Comparison of ENCODE assay signal across 18 cellular contexts in genomic region chr17:37360632-37361031, GRCh38. TPM values are rescaled to one million over a fixed set of nuclear protein-coding genes. Genes with fewer than 3 reads are reported as not detected.
DNase-seq lines count a peak whose midpoint lies in the region; ATAC-seq, FAIRE-seq and TF ChIP-seq lines count a peak whose summit lies in the region.
"Had no signal": no experiment of that assay in that cellular context is flagged by ENCODE, and none has a peak within 500 bp of the region (broad histone marks: within the 10 kb centered on the region; RNA-seq: fewer than 3 reads in every experiment).

No MANE protein-coding gene starts in this region.

- FAIRE-seq in frontal cortex (lab: Jason Lieb, UNC), result no peak
- FAIRE-seq: kidney had no signal

- no peaks in the 10 kb centered on the region for H3K27me3 Mint-ChIP-seq in dendritic cell treated with granulocyte-macrophage colony-stimulating factor and Interleukin-4, amounts not matched to agents 40 ng/mL and 50 ng/mL, for 4 days
- no peaks in the 10 kb centered on the region for H3K27me3 Mint-ChIP-seq in mesothelial cell of epicardium (ENCODE audit: low read depth)
- H3K27me3 Mint-ChIP-seq: activated T-cell treated with anti-CD3 and anti-CD28 coated beads, Interleukin-2, amount 50 U/mL, for 24 hours had no signal

- peak overlapping the region in 3 of 11 experiments; percentile 16 to 94 (median 87); a peak in 4 of 22 replicates for H3K27ac ChIP-seq in BLaER1 treated with 17β-estradiol and CSF1 and Interleukin-3, amounts not matched to agents 10 nM and 100 nM

- peaks cover 0 to 16% (median 4%) of the 10 kb centered on the region in 11 experiments; a peak in 10 of 22 replicates for H3K36me3 ChIP-seq in BLaER1 treated with 17β-estradiol and CSF1 and Interleukin-3, amounts not matched to agents 10 nM and 100 nM
- H3K36me3 ChIP-seq: vagina had no signal

- H3K4me3 ChIP-seq in BLaER1 treated with 17β-estradiol and CSF1 and Interleukin-3, amounts not matched to agents 10 nM and 100 nM, result no peak overlapping the region

- peaks cover 0 to 30% (median 22%) of the 10 kb centered on the region in 11 experiments; a peak in 17 of 22 replicates for H4K20me1 ChIP-seq in BLaER1 treated with 17β-estradiol and CSF1 and Interleukin-3, amounts not matched to agents 10 nM and 100 nM

- no peaks in the 10 kb centered on the region for H3K36me3 Mint-ChIP-seq in dendritic cell treated with granulocyte-macrophage colony-stimulating factor and Interleukin-4, amounts not matched to agents 40 ng/mL and 50 ng/mL, for 4 days (ENCODE audit: low read depth)
- H3K36me3 Mint-ChIP-seq in mesothelial cell of epicardium, result no peaks in the 10 kb centered on the region
- H3K36me3 Mint-ChIP-seq in stimulated activated effector memory CD8-positive, alpha-beta T cell treated with anti-CD3 and anti-CD28 coated beads, Interleukin-12 subunit alpha, Interleukin-12 subunit beta, amount 100 ng/mL, for 72 hours, result no peaks in the 10 kb centered on the region

- H3K4me3 Mint-ChIP-seq in dendritic cell treated with granulocyte-macrophage colony-stimulating factor and Interleukin-4, amounts not matched to agents 40 ng/mL and 50 ng/mL, for 4 days, result no peak overlapping the region
- no peak overlapping the region for H3K4me3 Mint-ChIP-seq in mesothelial cell of epicardium
- no peak overlapping the region for H3K4me3 Mint-ChIP-seq in stimulated activated effector memory CD8-positive, alpha-beta T cell treated with anti-CD3 and anti-CD28 coated beads, Interleukin-12 subunit alpha, Interleukin-12 subunit beta, amount 100 ng/mL, for 72 hours

- no peaks in the 10 kb centered on the region for H3K9me3 ChIP-seq in BLaER1 treated with 17β-estradiol and CSF1 and Interleukin-3, amounts not matched to agents 10 nM and 100 nM (replicated peaks in 1 of 11)
- H3K9me3 ChIP-seq: vagina had no signal

- H3K9me3 Mint-ChIP-seq in dendritic cell treated with granulocyte-macrophage colony-stimulating factor and Interleukin-4, amounts not matched to agents 40 ng/mL and 50 ng/mL, for 4 days, result no peaks in the 10 kb centered on the region
- no peaks in the 10 kb centered on the region for H3K9me3 Mint-ChIP-seq in mesothelial cell of epicardium
- H3K9me3 Mint-ChIP-seq in stimulated activated effector memory CD8-positive, alpha-beta T cell treated with anti-CD3 and anti-CD28 coated beads, Interleukin-12 subunit alpha, Interleukin-12 subunit beta, amount 100 ng/mL, for 72 hours, result no peaks in the 10 kb centered on the region
- H3K9me3 Mint-ChIP-seq: activated T-cell treated with anti-CD3 and anti-CD28 coated beads, Interleukin-2, amount 50 U/mL, for 24 hours had no signal

- DNase-seq in HT1080 (ENCODE audit: low read depth) (peak; percentile 17), mesothelial cell of epicardium (ENCODE audit: low spot score in 2 of 2, unreplicated experiment in 2 of 2) (no peak), NCI-H1092 (lab: John Stamatoyannopoulos, UW) (no peak), NCI-H146 (lab: John Stamatoyannopoulos, UW) (no peak), frontal cortex (ENCODE audit: low spot score in 2 of 2) (no peak)
- DNase-seq in stimulated activated effector memory CD8-positive, alpha-beta T cell treated with anti-CD3 and anti-CD28 coated beads, Interleukin-12 subunit alpha, Interleukin-12 subunit beta, amount 100 ng/mL, for 72 hours (ENCODE audit: low spot score in 2 of 2), result no peak
- DNase-seq: activated T-cell treated with anti-CD3 and anti-CD28 coated beads, Interleukin-2, amount 50 U/mL, for 24 hours; amygdala; dorsolateral prefrontal cortex; kidney; stimulated activated CD4-positive, alpha-beta T cell treated with anti-CD3 and anti-CD28 coated beads, Interleukin-1b, Interleukin-23, amount 100 ng/mL, for 48 hours; SW 1271 had no signal

- H3K4me1 Mint-ChIP-seq in dendritic cell treated with granulocyte-macrophage colony-stimulating factor and Interleukin-4, amounts not matched to agents 40 ng/mL and 50 ng/mL, for 4 days (ENCODE audit: low read depth), result peaks cover 32% of the 10 kb centered on the region
- peaks cover 47% of the 10 kb centered on the region for H3K4me1 Mint-ChIP-seq in mesothelial cell of epicardium
- peaks cover 29% of the 10 kb centered on the region for H3K4me1 Mint-ChIP-seq in stimulated activated effector memory CD8-positive, alpha-beta T cell treated with anti-CD3 and anti-CD28 coated beads, Interleukin-12 subunit alpha, Interleukin-12 subunit beta, amount 100 ng/mL, for 72 hours

- peak overlapping the region in 10 of 11 experiments; percentile 68 to 93 (median 89); a peak in 18 of 22 replicates for H3K4me2 ChIP-seq in BLaER1 treated with 17β-estradiol and CSF1 and Interleukin-3, amounts not matched to agents 10 nM and 100 nM

- intact Hi-C loops in dendritic cell treated with granulocyte-macrophage colony-stimulating factor and Interleukin-4, amounts not matched to agents 40 ng/mL and 50 ng/mL, for 4 days (cut with micrococcal nuclease), result no loop called here

- H3K27ac Mint-ChIP-seq in dendritic cell treated with granulocyte-macrophage colony-stimulating factor and Interleukin-4, amounts not matched to agents 40 ng/mL and 50 ng/mL, for 4 days, result peak overlapping the region; percentile 90
- H3K27ac Mint-ChIP-seq in mesothelial cell of epicardium, result peak overlapping the region; percentile 89
- no peak overlapping the region for H3K27ac Mint-ChIP-seq in stimulated activated effector memory CD8-positive, alpha-beta T cell treated with anti-CD3 and anti-CD28 coated beads, Interleukin-12 subunit alpha, Interleukin-12 subunit beta, amount 100 ng/mL, for 72 hours

- no peaks in the 10 kb centered on the region for H3K27me3 ChIP-seq in BLaER1 treated with 17β-estradiol and CSF1 and Interleukin-3, amounts not matched to agents 10 nM and 100 nM
- H3K27me3 ChIP-seq: dorsolateral prefrontal cortex, vagina had no signal

- no peak overlapping the region for H3K9ac ChIP-seq in BLaER1 treated with 17β-estradiol and CSF1 and Interleukin-3, amounts not matched to agents 10 nM and 100 nM

- H3K4me1 ChIP-seq in BLaER1 treated with 17β-estradiol and CSF1 and Interleukin-3, amounts not matched to agents 10 nM and 100 nM, result peaks cover 23 to 44% (median 35%) of the 10 kb centered on the region in 10 experiments

- ATAC-seq in stimulated activated effector memory CD8-positive, alpha-beta T cell treated with anti-CD3 and anti-CD28 coated beads, Interleukin-12 subunit alpha, Interleukin-12 subunit beta, amount 100 ng/mL, for 72 hours, result no peak
- ATAC-seq: activated CD4-positive, CD25-positive, alpha-beta regulatory T cell treated with anti-CD3 and anti-CD28 coated beads, Interleukin-2, amount 50 U/mL, for 24 hours had no signal

- TF ChIP-seq CTCF in mesothelial cell of epicardium (IDR thresholded peaks at IDR 0.05; ENCODE audit: unreplicated experiment), result no peak

RNA-seq across cellular contexts. Expression of gene C17orf78, which starts 15.2 kb away (rescaled TPM):
- total RNA-seq in HT1080 (2014; rRNA removed; shearing (Covaris generic)), result not detected in 2 replicates
- polyA plus RNA-seq in HT1080 (2015; cell fraction: cytosol; rRNA removed), result not detected in 2 replicates
- polyA plus RNA-seq in HT1080 (2015; cell fraction: nucleus; rRNA removed), result not detected in 2 replicates
- total RNA-seq in mesothelial cell of epicardium (not detected in 3 replicates), frontal cortex (not detected)
- total RNA-seq: dorsolateral prefrontal cortex, kidney, pulmonary artery endothelial cell, vagina had no signal
- polyA plus RNA-seq: BJ had no signal

RNA-seq across cellular contexts. Expression of gene ACACA, which starts 46.0 kb away (rescaled TPM):
- total RNA-seq in HT1080 (2014; rRNA removed; shearing (Covaris generic)), result 30.4 and 43.6 TPM in 2 replicates
- 20.7 and 22.7 TPM in 2 replicates for polyA plus RNA-seq in HT1080 (2015; cell fraction: cytosol; rRNA removed)
- 62.3 and 65.0 TPM in 2 replicates for polyA plus RNA-seq in HT1080 (2015; cell fraction: nucleus; rRNA removed)
- total RNA-seq in mesothelial cell of epicardium (124 to 132 TPM (median 127 TPM) in 3 replicates), frontal cortex (99.9 TPM)

RNA-seq across cellular contexts. Expression of gene TADA2A, which starts 46.1 kb away (rescaled TPM):
- total RNA-seq in HT1080 (2014; rRNA removed; shearing (Covaris generic)), result 26.7 and 28.8 TPM in 2 replicates
- 13.4 and 13.8 TPM in 2 replicates for polyA plus RNA-seq in HT1080 (2015; cell fraction: cytosol; rRNA removed)
- 33.2 and 38.0 TPM in 2 replicates for polyA plus RNA-seq in HT1080 (2015; cell fraction: nucleus; rRNA removed)
- total RNA-seq in mesothelial cell of epicardium (25.2 to 28.9 TPM (median 26.8 TPM) in 3 replicates), frontal cortex (44.0 TPM)
